In the genomic region with DNA sequence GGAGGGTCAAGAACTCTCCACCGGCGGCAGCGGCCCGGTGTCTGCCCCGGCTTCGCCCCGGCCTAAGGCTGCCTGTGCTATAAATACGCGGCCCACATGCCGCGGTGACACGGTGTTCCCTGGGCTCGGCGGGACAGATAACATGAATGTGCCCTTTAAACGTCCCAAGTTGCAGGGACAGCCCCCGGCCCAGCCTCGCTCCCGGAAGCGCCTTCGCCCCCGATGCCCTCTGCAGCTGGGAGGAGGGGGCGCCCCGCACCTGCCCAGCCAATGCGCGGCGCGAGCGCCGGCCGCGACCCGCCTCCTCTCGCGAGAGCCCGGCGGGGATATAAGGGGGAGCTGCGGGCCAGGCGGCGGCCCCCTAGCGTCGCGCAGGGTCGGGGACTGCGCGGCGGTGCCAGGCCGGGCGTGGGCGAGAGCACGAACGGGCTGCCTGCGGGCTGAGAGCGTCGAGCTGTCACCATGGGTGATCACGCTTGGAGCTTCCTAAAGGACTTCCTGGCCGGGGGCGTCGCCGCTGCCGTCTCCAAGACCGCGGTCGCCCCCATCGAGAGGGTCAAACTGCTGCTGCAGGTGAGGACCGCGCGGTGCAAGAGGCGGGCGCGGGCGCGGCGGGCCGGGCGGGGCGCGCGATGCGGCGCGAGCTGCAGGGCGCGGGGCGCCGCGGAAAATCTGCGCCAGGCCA, we compare ENCODE assay signal across 1 cellular context.
TF ChIP-seq lines count a peak whose summit lies in the region.

Gene SLC25A4, plus strand, starts transcription at position 356 of the 685 bp plus-strand sequence. Its CDS starts 107 bp downstream, at position 463.

TF ChIP-seq in K562, 482 proteins besides CTCF, POLR2A, EP300 and RAD21 (continued from another document and continues in another):
- TF ChIP-seq, protein P1, sequence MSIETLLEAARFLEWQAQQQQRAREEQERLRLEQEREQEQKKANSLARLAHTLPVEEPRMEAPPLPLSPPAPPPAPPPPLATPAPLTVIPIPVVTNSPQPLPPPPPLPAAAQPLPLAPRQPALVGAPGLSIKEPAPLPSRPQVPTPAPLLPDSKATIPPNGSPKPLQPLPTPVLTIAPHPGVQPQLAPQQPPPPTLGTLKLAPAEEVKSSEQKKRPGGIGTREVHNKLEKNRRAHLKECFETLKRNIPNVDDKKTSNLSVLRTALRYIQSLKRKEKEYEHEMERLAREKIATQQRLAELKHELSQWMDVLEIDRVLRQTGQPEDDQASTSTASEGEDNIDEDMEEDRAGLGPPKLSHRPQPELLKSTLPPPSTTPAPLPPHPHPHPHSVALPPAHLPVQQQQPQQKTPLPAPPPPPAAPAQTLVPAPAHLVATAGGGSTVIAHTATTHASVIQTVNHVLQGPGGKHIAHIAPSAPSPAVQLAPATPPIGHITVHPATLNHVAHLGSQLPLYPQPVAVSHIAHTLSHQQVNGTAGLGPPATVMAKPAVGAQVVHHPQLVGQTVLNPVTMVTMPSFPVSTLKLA (conservative IDR thresholded peaks at IDR 0.05): 0 out of 4 replicates have a peak, but pooled peaks of 1 of the 2 experiments have one; percentile 37
- no peak for TF ChIP-seq XRCC4 (IDR thresholded peaks at IDR 0.05; ENCODE audit: extremely low read depth, insufficient read depth, insufficient read length)
- peak; percentile 84 for TF ChIP-seq RB1 (IDR thresholded peaks at IDR 0.05; ENCODE audit: low read depth)
- TF ChIP-seq, protein P2, sequence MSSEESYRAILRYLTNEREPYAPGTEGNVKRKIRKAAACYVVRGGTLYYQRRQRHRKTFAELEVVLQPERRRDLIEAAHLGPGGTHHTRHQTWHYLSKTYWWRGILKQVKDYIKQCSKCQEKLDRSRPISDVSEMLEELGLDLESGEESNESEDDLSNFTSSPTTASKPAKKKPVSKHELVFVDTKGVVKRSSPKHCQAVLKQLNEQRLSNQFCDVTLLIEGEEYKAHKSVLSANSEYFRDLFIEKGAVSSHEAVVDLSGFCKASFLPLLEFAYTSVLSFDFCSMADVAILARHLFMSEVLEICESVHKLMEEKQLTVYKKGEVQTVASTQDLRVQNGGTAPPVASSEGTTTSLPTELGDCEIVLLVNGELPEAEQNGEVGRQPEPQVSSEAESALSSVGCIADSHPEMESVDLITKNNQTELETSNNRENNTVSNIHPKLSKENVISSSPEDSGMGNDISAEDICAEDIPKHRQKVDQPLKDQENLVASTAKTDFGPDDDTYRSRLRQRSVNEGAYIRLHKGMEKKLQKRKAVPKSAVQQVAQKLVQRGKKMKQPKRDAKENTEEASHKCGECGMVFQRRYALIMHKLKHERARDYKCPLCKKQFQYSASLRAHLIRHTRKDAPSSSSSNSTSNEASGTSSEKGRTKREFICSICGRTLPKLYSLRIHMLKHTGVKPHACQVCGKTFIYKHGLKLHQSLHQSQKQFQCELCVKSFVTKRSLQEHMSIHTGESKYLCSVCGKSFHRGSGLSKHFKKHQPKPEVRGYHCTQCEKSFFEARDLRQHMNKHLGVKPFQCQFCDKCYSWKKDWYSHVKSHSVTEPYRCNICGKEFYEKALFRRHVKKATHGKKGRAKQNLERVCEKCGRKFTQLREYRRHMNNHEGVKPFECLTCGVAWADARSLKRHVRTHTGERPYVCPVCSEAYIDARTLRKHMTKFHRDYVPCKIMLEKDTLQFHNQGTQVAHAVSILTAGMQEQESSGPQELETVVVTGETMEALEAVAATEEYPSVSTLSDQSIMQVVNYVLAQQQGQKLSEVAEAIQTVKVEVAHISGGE (CRISPR knock-in tag; IDR thresholded peaks at IDR 0.05): 0 out of 6 replicates have a peak, but pooled peaks of 1 of the 3 experiments have one; percentile 45
- peak; percentile 88 for TF ChIP-seq TFAP4 (CRISPR knock-in tag; IDR thresholded peaks at IDR 0.05; ENCODE audit: borderline replicate concordance)
- TF ChIP-seq PCBP1 (IDR thresholded peaks at IDR 0.05; ENCODE audit: low read depth, low read length, poor library complexity, severe bottlenecking): peak; percentile 62
- TF ChIP-seq SP2 (IDR thresholded peaks at IDR 0.05; ENCODE audit: extremely low read depth, low read depth, low read length, poor library complexity, severe bottlenecking): peak; percentile 27
- no peak for TF ChIP-seq ZFP36 (IDR thresholded peaks at IDR 0.05; ENCODE audit: low read depth, low read length, partially characterized antibody)
- TF ChIP-seq, protein P3, sequence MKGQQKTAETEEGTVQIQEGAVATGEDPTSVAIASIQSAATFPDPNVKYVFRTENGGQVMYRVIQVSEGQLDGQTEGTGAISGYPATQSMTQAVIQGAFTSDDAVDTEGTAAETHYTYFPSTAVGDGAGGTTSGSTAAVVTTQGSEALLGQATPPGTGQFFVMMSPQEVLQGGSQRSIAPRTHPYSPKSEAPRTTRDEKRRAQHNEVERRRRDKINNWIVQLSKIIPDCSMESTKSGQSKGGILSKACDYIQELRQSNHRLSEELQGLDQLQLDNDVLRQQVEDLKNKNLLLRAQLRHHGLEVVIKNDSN (CRISPR knock-in tag; IDR thresholded peaks at IDR 0.05): no peak
- TF ChIP-seq SAP30 (IDR thresholded peaks at IDR 0.05; ENCODE audit: borderline replicate concordance, insufficient read depth, low read depth, low read length, poor library complexity, severe bottlenecking): peak; percentile 83
- no peak for TF ChIP-seq ZBTB1 (CRISPR knock-in tag; IDR thresholded peaks at IDR 0.05; ENCODE audit: borderline replicate concordance, low read depth)
- peak; percentile 62 for TF ChIP-seq HCFC1 (IDR thresholded peaks at IDR 0.05; ENCODE audit: low read depth, low read length)
- no peak for TF ChIP-seq MED1 (CRISPR knock-in tag; IDR thresholded peaks at IDR 0.05; ENCODE audit: borderline replicate concordance)
- TF ChIP-seq ZFX (CRISPR knock-in tag; IDR thresholded peaks at IDR 0.05): peak; percentile 96
- peak; percentile 76; the same call in 1 of the 2 replicates for TF ChIP-seq E2F5 (CRISPR knock-in tag; IDR thresholded peaks at IDR 0.05)
- 0 out of 2 replicates have a peak, but pooled peaks have one; percentile 42 for TF ChIP-seq ZNF431 (CRISPR knock-in tag; IDR thresholded peaks at IDR 0.05)
- TF ChIP-seq HDAC2 (IDR thresholded peaks at IDR 0.05): no peak
- TF ChIP-seq ZNF133 (CRISPR knock-in tag; IDR thresholded peaks at IDR 0.05): no peak
- peak; percentile 78; the same call in 1 of the 2 replicates for TF ChIP-seq GATAD2B (IDR thresholded peaks at IDR 0.05; ENCODE audit: borderline replicate concordance)
- TF ChIP-seq ESRRA (IDR thresholded peaks at IDR 0.05; ENCODE audit: borderline replicate concordance, low read depth): peak; percentile 96
- TF ChIP-seq ARHGAP35 (IDR thresholded peaks at IDR 0.05; ENCODE audit: partially characterized antibody): peak; percentile 89
- TF ChIP-seq OTX1 (CRISPR knock-in tag; IDR thresholded peaks at IDR 0.05): no peak
- TF ChIP-seq RBM22 (IDR thresholded peaks at IDR 0.05; ENCODE audit: low read depth, low read length, poor library complexity, severe bottlenecking): peak; percentile 52
- TF ChIP-seq L3MBTL2 (IDR thresholded peaks at IDR 0.05): peak; percentile 97
- no peak for TF ChIP-seq COPS2 (conservative IDR thresholded peaks at IDR 0.05)
- peak; percentile 3; the same call in 1 of the 2 replicates for TF ChIP-seq ZNF24 (IDR thresholded peaks at IDR 0.05)
- TF ChIP-seq CBX1 (IDR thresholded peaks at IDR 0.05; ENCODE audit: low read depth): peak; percentile 65; the same call in 1 of the 2 replicates
- peak in 1 of 2 experiments; percentile 53; a peak in 2 of 4 replicates for TF ChIP-seq SIN3A (IDR thresholded peaks at IDR 0.05; ENCODE audit: borderline replicate concordance in 2 of 2, control insufficient read depth in 1 of 2, low read depth in 2 of 2, low read length in 2 of 2)
- TF ChIP-seq POLR2AphosphoS5 (IDR thresholded peaks at IDR 0.05; ENCODE audit: control insufficient read depth, insufficient read depth, low read depth, low read length): peak; percentile 90
- TF ChIP-seq ZNF3 (CRISPR knock-in tag; IDR thresholded peaks at IDR 0.05): no peak
- 0 out of 2 replicates have a peak, but pooled peaks have one; percentile 33 for TF ChIP-seq ZNF644 (tag; IDR thresholded peaks at IDR 0.05; ENCODE audit: low read depth)
- no peak for TF ChIP-seq HNRNPLL (IDR thresholded peaks at IDR 0.05; ENCODE audit: low read depth, low read length, poor library complexity, severe bottlenecking)
- TF ChIP-seq KDM5B (IDR thresholded peaks at IDR 0.05; ENCODE audit: insufficient replicate concordance, low read depth, low read length): peak; percentile 99
- TF ChIP-seq RBM14 (IDR thresholded peaks at IDR 0.05; ENCODE audit: borderline replicate concordance, insufficient read depth, low read depth, low read length): 0 out of 2 replicates have a peak, but pooled peaks have one; percentile 56
- TF ChIP-seq CHD2 (IDR thresholded peaks at IDR 0.05; ENCODE audit: low read depth, low read length): peak; percentile 100
- TF ChIP-seq UBTF (IDR thresholded peaks at IDR 0.05; ENCODE audit: borderline replicate concordance in 1 of 2, low read depth in 2 of 2, low read length in 2 of 2): 0 out of 4 replicates have a peak, but pooled peaks of 1 of the 2 experiments have one; percentile 8
- TF ChIP-seq CREB1 (IDR thresholded peaks at IDR 0.05): peak; percentile 48
- TF ChIP-seq CREB1 (CRISPR knock-in tag; IDR thresholded peaks at IDR 0.05): no peak; the same call in 1 of the 2 replicates
- TF ChIP-seq, protein P4, sequence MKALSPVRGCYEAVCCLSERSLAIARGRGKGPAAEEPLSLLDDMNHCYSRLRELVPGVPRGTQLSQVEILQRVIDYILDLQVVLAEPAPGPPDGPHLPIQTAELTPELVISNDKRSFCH (CRISPR knock-in tag; IDR thresholded peaks at IDR 0.05): no peak
- TF ChIP-seq, protein P4 (tag; IDR thresholded peaks at IDR 0.05): peak; percentile 80; the same call in 1 of the 2 replicates
- TF ChIP-seq ZBTB9 (CRISPR knock-in tag; IDR thresholded peaks at IDR 0.05): no peak
- TF ChIP-seq RBM25 (IDR thresholded peaks at IDR 0.05; ENCODE audit: low read depth, low read length, severe bottlenecking): peak; percentile 100
- peak; percentile 47; the same call in 1 of the 2 replicates for TF ChIP-seq ELF2 (CRISPR knock-in tag; IDR thresholded peaks at IDR 0.05)
- TF ChIP-seq CCNT2 (IDR thresholded peaks at IDR 0.05; ENCODE audit: borderline replicate concordance, extremely low read depth, insufficient read length, low read depth, low read length): peak; percentile 88
